ENCODE assay signal across 1 cellular context in the genomic region with DNA sequence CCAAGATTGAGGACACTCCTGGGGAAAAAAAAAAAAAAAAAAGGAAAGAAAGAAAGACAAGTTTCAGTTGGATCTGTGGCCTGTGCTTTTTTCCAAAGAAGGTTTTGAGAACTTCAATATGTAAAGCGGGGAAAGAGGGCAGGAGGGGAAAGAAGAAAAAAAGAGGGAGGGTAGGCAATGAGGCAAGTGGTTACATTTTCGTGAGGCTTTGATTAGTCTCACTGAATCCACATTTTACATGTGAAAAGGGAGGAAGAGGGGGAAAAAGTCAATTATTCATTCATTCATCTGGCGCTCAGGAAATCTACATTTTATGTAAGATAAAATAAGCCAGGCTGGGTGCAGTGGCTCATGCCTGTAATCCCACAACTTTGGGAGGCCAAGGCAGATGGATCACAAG.
TF ChIP-seq lines count a peak whose summit lies in the region.

No MANE protein-coding gene starts in this region.

TF ChIP-seq in H1, 55 proteins besides CTCF, POLR2A, EP300 and RAD21 (continued from another document):
- TF ChIP-seq, protein P1, sequence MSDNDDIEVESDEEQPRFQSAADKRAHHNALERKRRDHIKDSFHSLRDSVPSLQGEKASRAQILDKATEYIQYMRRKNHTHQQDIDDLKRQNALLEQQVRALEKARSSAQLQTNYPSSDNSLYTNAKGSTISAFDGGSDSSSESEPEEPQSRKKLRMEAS (IDR thresholded peaks at IDR 0.05), result no peak
- no peak for TF ChIP-seq JUN (IDR thresholded peaks at IDR 0.05; ENCODE audit: low read depth, low read length)
- TF ChIP-seq RBBP5 (IDR thresholded peaks at IDR 0.05; ENCODE audit: borderline replicate concordance, low read depth, low read length), result no peak
- no peak for TF ChIP-seq SP4 (IDR thresholded peaks at IDR 0.05; ENCODE audit: low read length)
- no peak for TF ChIP-seq JUND (IDR thresholded peaks at IDR 0.05; ENCODE audit: low read length)
- TF ChIP-seq SP1 (IDR thresholded peaks at IDR 0.05; ENCODE audit: low read depth, low read length), result no peak
- TF ChIP-seq CREB1 (IDR thresholded peaks at IDR 0.05), result no peak
